Comparison of ENCODE assay signal across 2 cellular contexts in the genomic region with DNA sequence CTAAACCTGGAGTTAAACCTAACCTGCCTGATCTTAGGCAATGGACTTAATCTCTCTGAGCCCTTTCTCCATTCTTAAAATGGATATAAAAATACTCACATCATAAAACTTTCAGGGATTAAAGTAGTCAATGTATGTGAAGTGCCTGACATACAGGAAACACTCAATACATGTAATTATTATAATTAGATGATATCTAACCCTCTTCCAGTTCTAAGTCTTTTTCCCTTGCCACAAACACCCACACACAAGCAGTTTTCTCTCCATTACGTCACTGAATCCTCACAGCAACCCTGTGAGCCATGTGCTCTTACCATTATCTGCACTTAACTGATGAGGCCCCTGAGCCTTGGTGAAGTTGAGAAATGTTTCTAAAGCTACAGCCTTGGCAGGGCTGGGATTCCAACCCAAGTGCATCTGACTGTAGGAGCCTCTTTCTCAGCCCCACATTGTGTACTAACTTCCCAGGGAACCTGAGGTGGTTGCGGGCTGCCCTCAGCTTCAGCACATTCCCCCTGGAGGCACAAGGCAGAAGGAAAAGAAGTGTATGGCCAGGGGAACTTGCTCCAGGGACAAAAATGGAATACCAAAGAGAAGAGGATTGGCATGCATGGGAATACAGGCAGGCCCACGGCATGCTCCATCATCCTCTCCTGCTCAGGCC.
A peak's percentile ranks its signal among the peaks of the same experiment; 100 is the strongest.
TF ChIP-seq lines count a peak whose summit lies in the region.

No MANE protein-coding gene starts in this region.

TF ChIP-seq in HepG2, 621 proteins besides CTCF, POLR2A, EP300 and RAD21 (continued from another document):
- TF ChIP-seq, protein P1, sequence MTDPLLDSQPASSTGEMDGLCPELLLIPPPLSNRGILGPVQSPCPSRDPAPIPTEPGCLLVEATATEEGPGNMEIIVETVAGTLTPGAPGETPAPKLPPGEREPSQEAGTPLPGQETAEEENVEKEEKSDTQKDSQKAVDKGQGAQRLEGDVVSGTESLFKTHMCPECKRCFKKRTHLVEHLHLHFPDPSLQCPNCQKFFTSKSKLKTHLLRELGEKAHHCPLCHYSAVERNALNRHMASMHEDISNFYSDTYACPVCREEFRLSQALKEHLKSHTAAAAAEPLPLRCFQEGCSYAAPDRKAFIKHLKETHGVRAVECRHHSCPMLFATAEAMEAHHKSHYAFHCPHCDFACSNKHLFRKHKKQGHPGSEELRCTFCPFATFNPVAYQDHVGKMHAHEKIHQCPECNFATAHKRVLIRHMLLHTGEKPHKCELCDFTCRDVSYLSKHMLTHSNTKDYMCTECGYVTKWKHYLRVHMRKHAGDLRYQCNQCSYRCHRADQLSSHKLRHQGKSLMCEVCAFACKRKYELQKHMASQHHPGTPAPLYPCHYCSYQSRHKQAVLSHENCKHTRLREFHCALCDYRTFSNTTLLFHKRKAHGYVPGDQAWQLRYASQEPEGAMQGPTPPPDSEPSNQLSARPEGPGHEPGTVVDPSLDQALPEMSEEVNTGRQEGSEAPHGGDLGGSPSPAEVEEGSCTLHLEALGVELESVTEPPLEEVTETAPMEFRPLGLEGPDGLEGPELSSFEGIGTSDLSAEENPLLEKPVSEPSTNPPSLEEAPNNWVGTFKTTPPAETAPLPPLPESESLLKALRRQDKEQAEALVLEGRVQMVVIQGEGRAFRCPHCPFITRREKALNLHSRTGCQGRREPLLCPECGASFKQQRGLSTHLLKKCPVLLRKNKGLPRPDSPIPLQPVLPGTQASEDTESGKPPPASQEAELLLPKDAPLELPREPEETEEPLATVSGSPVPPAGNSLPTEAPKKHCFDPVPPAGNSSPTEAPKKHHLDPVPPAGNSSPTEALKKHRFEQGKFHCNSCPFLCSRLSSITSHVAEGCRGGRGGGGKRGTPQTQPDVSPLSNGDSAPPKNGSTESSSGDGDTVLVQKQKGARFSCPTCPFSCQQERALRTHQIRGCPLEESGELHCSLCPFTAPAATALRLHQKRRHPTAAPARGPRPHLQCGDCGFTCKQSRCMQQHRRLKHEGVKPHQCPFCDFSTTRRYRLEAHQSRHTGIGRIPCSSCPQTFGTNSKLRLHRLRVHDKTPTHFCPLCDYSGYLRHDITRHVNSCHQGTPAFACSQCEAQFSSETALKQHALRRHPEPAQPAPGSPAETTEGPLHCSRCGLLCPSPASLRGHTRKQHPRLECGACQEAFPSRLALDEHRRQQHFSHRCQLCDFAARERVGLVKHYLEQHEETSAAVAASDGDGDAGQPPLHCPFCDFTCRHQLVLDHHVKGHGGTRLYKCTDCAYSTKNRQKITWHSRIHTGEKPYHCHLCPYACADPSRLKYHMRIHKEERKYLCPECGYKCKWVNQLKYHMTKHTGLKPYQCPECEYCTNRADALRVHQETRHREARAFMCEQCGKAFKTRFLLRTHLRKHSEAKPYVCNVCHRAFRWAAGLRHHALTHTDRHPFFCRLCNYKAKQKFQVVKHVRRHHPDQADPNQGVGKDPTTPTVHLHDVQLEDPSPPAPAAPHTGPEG (CRISPR knock-in tag; IDR thresholded peaks at IDR 0.05), result no peak
- TF ChIP-seq ZNF280D (CRISPR knock-in tag; IDR thresholded peaks at IDR 0.05) (no peak), ZZZ3 (CRISPR knock-in tag; IDR thresholded peaks at IDR 0.05; ENCODE audit: borderline replicate concordance) (no peak), NFE2L2 (IDR thresholded peaks at IDR 0.05; ENCODE audit: low read length) (no peak), ZNF7 (CRISPR knock-in tag; IDR thresholded peaks at IDR 0.05) (no peak), MXD4 (CRISPR knock-in tag; IDR thresholded peaks at IDR 0.05) (no peak), ATF7 (IDR thresholded peaks at IDR 0.05) (peak; percentile 66; the same call in 1 of the 2 replicates), ATF7 (CRISPR knock-in tag; IDR thresholded peaks at IDR 0.05) (no peak), ZBTB37 (CRISPR knock-in tag; IDR thresholded peaks at IDR 0.05) (no peak), ATF2 (CRISPR knock-in tag; IDR thresholded peaks at IDR 0.05) (no peak), SP140L (CRISPR knock-in tag; IDR thresholded peaks at IDR 0.05; ENCODE audit: borderline replicate concordance) (no peak)

TF ChIP-seq in WTC11, 78 proteins besides CTCF, POLR2A, EP300 and RAD21 (continued from another document):
- TF ChIP-seq, protein P2, sequence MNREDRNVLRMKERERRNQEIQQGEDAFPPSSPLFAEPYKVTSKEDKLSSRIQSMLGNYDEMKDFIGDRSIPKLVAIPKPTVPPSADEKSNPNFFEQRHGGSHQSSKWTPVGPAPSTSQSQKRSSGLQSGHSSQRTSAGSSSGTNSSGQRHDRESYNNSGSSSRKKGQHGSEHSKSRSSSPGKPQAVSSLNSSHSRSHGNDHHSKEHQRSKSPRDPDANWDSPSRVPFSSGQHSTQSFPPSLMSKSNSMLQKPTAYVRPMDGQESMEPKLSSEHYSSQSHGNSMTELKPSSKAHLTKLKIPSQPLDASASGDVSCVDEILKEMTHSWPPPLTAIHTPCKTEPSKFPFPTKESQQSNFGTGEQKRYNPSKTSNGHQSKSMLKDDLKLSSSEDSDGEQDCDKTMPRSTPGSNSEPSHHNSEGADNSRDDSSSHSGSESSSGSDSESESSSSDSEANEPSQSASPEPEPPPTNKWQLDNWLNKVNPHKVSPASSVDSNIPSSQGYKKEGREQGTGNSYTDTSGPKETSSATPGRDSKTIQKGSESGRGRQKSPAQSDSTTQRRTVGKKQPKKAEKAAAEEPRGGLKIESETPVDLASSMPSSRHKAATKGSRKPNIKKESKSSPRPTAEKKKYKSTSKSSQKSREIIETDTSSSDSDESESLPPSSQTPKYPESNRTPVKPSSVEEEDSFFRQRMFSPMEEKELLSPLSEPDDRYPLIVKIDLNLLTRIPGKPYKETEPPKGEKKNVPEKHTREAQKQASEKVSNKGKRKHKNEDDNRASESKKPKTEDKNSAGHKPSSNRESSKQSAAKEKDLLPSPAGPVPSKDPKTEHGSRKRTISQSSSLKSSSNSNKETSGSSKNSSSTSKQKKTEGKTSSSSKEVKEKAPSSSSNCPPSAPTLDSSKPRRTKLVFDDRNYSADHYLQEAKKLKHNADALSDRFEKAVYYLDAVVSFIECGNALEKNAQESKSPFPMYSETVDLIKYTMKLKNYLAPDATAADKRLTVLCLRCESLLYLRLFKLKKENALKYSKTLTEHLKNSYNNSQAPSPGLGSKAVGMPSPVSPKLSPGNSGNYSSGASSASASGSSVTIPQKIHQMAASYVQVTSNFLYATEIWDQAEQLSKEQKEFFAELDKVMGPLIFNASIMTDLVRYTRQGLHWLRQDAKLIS (CRISPR knock-in tag; IDR thresholded peaks at IDR 0.05; ENCODE audit: borderline replicate concordance), result no peak
- TF ChIP-seq GABPB1 (CRISPR knock-in tag; IDR thresholded peaks at IDR 0.05) (no peak), ZSCAN18 (CRISPR knock-in tag; IDR thresholded peaks at IDR 0.05) (no peak), NR1H2 (CRISPR knock-in tag; IDR thresholded peaks at IDR 0.05) (no peak), KAT7 (CRISPR knock-in tag; IDR thresholded peaks at IDR 0.05; ENCODE audit: borderline replicate concordance) (no peak), GRHL2 (CRISPR knock-in tag; IDR thresholded peaks at IDR 0.05; ENCODE audit: insufficient replicate concordance, severe bottlenecking) (no peak)
TF ChIP-seq in WTC11: peak in this region for 0.
